In the genomic region with DNA sequence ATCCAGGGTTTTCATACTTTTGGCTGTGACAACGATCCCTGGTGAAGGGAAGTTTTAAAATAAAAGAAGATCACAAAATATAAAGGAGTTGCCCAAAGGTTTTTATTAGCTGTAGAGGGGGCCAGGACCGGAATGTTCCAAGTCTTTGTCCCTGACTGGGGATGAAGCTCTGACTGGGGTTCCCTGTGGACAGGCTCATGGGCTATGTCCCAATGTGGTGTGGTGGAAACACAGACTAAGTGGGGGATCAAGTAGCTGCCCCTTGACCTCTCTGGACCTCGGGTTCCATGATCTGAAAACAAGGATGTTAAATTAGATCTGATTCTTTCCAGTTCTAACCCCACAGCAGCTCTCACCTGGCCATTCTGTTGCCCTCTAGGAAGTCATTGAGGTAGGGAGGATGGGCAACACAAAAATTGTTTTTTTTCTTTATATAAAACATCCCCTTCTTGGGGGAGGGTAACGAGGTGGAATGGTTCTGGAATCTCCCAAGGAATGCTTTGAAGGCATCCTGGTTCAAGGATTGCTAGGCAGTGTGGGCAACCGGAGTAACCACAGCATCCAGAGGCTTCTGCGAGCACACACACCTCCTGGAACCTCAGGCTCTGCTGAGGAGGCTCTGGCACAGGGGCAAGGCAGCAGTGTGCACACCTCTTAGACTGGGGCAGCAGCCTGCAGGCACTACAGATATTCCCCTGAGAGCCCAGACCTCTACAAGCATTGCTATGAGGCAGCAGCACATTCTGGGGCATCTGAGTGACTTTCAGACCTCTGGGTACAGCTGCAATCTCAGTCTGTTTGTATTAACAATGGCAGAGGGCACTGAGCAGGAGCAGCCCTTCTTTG, we compare ENCODE assay signal across 11 cellular contexts. TPM values are rescaled to one million over a fixed set of nuclear protein-coding genes. Genes with fewer than 3 reads are reported as not detected.
A peak's percentile ranks its signal among the peaks of the same experiment; 100 is the strongest.
DNase-seq lines count a peak whose midpoint lies in the region; ATAC-seq and TF ChIP-seq lines count a peak whose summit lies in the region.
"Had no signal": no experiment of that assay in that cellular context is flagged by ENCODE, and none has a peak within 500 bp of the region (broad histone marks: within the 10 kb centered on the region; RNA-seq: fewer than 3 reads in every experiment).

No MANE protein-coding gene starts in this region.

- no peak overlapping the region for H3K4me3 Mint-ChIP-seq in endodermal cell

- no peak overlapping the region for H3K4me3 ChIP-seq in heart right ventricle
- no peak overlapping the region for H3K4me3 ChIP-seq in endodermal cell (ENCODE audit: low read length)
- H3K4me3 ChIP-seq in parathyroid adenoma (ENCODE audit: low read depth, low read length): no peak overlapping the region
- H3K4me3 ChIP-seq in upper lobe of right lung: no peak overlapping the region

- intact Hi-C loops in heart right ventricle (cut with DNase I) (loop anchor here in 7 of 10 donors (2.0 to 10.0 kb wide), 6 partner anchors 51 to 296 kb away; a partner anchor contains a TSS), left ventricle myocardium superior (cut with micrococcal nuclease) (no loop called here), upper lobe of right lung (cut with DNase I) (no loop called here)

- H3K4me2 ChIP-seq in parathyroid adenoma (ENCODE audit: low read length): no peak overlapping the region

- H3K9me3 ChIP-seq in heart right ventricle: peaks cover 0 to 26% (median 8%) of the 10 kb centered on the region in 11 donors
- H3K9me3 ChIP-seq in endodermal cell (ENCODE audit: control insufficient read depth, low read length): peaks cover 31% of the 10 kb centered on the region
- H3K9me3 ChIP-seq in parathyroid adenoma (ENCODE audit: control insufficient read depth, low read length): no peaks in the 10 kb centered on the region
- peaks cover 4% of the 10 kb centered on the region for H3K9me3 ChIP-seq in upper lobe of right lung

- no peak for TF ChIP-seq CTCF in heart right ventricle (IDR thresholded peaks at IDR 0.05)
- TF ChIP-seq CTCF in endodermal cell (conservative IDR thresholded peaks at IDR 0.05): no peak
- no peak for TF ChIP-seq CTCF in parathyroid adenoma (IDR thresholded peaks at IDR 0.05)
- no peak for TF ChIP-seq CTCF in upper lobe of right lung (IDR thresholded peaks at IDR 0.05)

- peaks cover 21% of the 10 kb centered on the region for H3K4me1 Mint-ChIP-seq in endodermal cell

- DNase-seq in heart right ventricle: no peak
- DNase-seq in left ventricle myocardium superior: no peak
- DNase-seq in endodermal cell: peak; percentile 37
- no peak for DNase-seq in upper lobe of right lung
- DNase-seq in AG20443 (ENCODE audit: low spot score): no peak
- DNase-seq in NCI-H146 treated with DMSO at 0.1 percent for 48 hours (lab: John Stamatoyannopoulos, UW; ENCODE audit: unreplicated experiment): no peak
- no peak for DNase-seq in dermis blood vessel endothelial cell
- DNase-seq: activated CD4-positive, alpha-beta T cell treated with anti-CD3 and anti-CD28 coated beads for 48 hours; SW 1271 had no signal

- H3K9me3 Mint-ChIP-seq in endodermal cell: peaks cover 29% of the 10 kb centered on the region

- H3K4me1 ChIP-seq in heart right ventricle (peaks cover 16 to 32% (median 24%) of the 10 kb centered on the region in 9 donors), endodermal cell (ENCODE audit: control insufficient read depth, insufficient read depth, low read length) (peaks cover 10% of the 10 kb centered on the region), parathyroid adenoma (peaks cover 14% of the 10 kb centered on the region), upper lobe of right lung (peaks cover 14% of the 10 kb centered on the region)

- no peaks in the 10 kb centered on the region for H3K79me2 ChIP-seq in parathyroid adenoma

- WGBS in heart right ventricle, 2 donors: 89 to 93% methylated on average over 6 of the region's 6 CpGs
- 95 to 100% methylated on average over 3 to 6 of the region's 6 CpGs for WGBS in endodermal cell (ENCODE audit: insufficient coverage in 1 of 2, insufficient read length in 1 of 2), 2 experiments

- H3K36me3 Mint-ChIP-seq in endodermal cell (ENCODE audit: low read depth): peaks cover 42% of the 10 kb centered on the region

- H2AFZ ChIP-seq in parathyroid adenoma: no peak overlapping the region

- no peaks in the 10 kb centered on the region for H3K27me3 Mint-ChIP-seq in endodermal cell (ENCODE audit: insufficient read depth)

- H3K27ac ChIP-seq in heart right ventricle: peak overlapping the region; percentile 85 to 93 (median 90)
- no peak overlapping the region for H3K27ac ChIP-seq in endodermal cell (ENCODE audit: low read depth, low read length)
- peak overlapping the region; percentile 78 for H3K27ac ChIP-seq in parathyroid adenoma
- peak overlapping the region; percentile 70 for H3K27ac ChIP-seq in upper lobe of right lung

- H3K36me3 ChIP-seq in heart right ventricle (peaks cover 0 to 29% (median 12%) of the 10 kb centered on the region in 9 donors), endodermal cell (ENCODE audit: control insufficient read depth, insufficient read depth, low read length) (peaks cover 32% of the 10 kb centered on the region), parathyroid adenoma (ENCODE audit: control insufficient read depth, insufficient read depth, low read length) (no peaks in the 10 kb centered on the region), upper lobe of right lung (peaks cover 19% of the 10 kb centered on the region)

- peak overlapping the region; percentile 40 for H3K27ac Mint-ChIP-seq in endodermal cell
- H3K27ac Mint-ChIP-seq: activated T-helper 2 cell treated with anti-CD3 and anti-CD28 coated beads, Interferon-gamma antibody, Interleukin-2, Interleukin-4, amounts not matched to agents 10 μg/mL and 5 μg/mL and 100 μg/mL, durations not matched to agents 14 hours and 24 hours and 36 hours had no signal

- ATAC-seq in heart right ventricle (no peak), left ventricle myocardium superior (no peak), upper lobe of right lung (no peak)

- H3K9ac ChIP-seq in endodermal cell (ENCODE audit: extremely low read depth, low read length, poor library complexity, severe bottlenecking) (no peak overlapping the region), parathyroid adenoma (no peak overlapping the region)

- no peaks in the 10 kb centered on the region for H3K27me3 ChIP-seq in heart right ventricle
- H3K27me3 ChIP-seq in endodermal cell (ENCODE audit: control insufficient read depth, insufficient read depth, low read length, poor library complexity, severe bottlenecking): no peaks in the 10 kb centered on the region
- no peaks in the 10 kb centered on the region for H3K27me3 ChIP-seq in parathyroid adenoma (ENCODE audit: control insufficient read depth, insufficient read depth, low read length)
- no peaks in the 10 kb centered on the region for H3K27me3 ChIP-seq in upper lobe of right lung

RNA-seq across cellular contexts. Expression of a gene that starts 21.4 kb away (rescaled TPM):
- total RNA-seq in heart right ventricle (under 1 TPM in 2 of 10 donors, not detected in 8; 0.15 to 0.72 TPM), left ventricle myocardium superior (not detected), endodermal cell (1 to 10 TPM; 2.3 to 4.4 TPM), upper lobe of right lung (not detected), dermis blood vessel endothelial cell (not detected in 2 replicates)
- polyA plus RNA-seq in heart right ventricle: under 1 TPM; 0.07 to 0.29 TPM
- polyA plus RNA-seq in endodermal cell (2013, experiment 1 of 2): 0.61 TPM
- polyA plus RNA-seq in endodermal cell (2013, experiment 2 of 2): not detected
- total RNA-seq: activated T-helper 2 cell treated with anti-CD3 and anti-CD28 coated beads, Interferon-gamma antibody, Interleukin-2, Interleukin-4, amounts not matched to agents 10 μg/mL and 5 μg/mL and 100 μg/mL, durations not matched to agents 14 hours and 24 hours and 36 hours had no signal

RNA-seq across cellular contexts. Expression of a gene that starts 51.5 kb away (rescaled TPM):
- under 1 TPM in 7 of 10 donors, not detected in 3; 0.15 to 0.52 (median 0.33) TPM for total RNA-seq in heart right ventricle
- polyA plus RNA-seq in heart right ventricle: under 1 TPM; 0.17 to 0.22 TPM
- total RNA-seq in left ventricle myocardium superior: 0.37 TPM
- total RNA-seq in endodermal cell: 10 to 100 TPM; 83.3 to 94.2 TPM
- 19.3 TPM for polyA plus RNA-seq in endodermal cell (2013, experiment 1 of 2)
- 21.2 TPM for polyA plus RNA-seq in endodermal cell (2013, experiment 2 of 2)
- total RNA-seq in upper lobe of right lung: 1.3 TPM
- not detected in 2 replicates for total RNA-seq in dermis blood vessel endothelial cell
- total RNA-seq: activated T-helper 2 cell treated with anti-CD3 and anti-CD28 coated beads, Interferon-gamma antibody, Interleukin-2, Interleukin-4, amounts not matched to agents 10 μg/mL and 5 μg/mL and 100 μg/mL, durations not matched to agents 14 hours and 24 hours and 36 hours had no signal

RNA-seq across cellular contexts. Expression of a gene that starts 58.4 kb away (rescaled TPM):
- 100 to 1,000 TPM in 8 of 10 donors, 10 to 100 TPM in 2; 87.0 to 166 (median 104) TPM for total RNA-seq in heart right ventricle
- polyA plus RNA-seq in heart right ventricle: 100 to 1,000 TPM in 1 of 2 donors, 10 to 100 TPM in 1; 56.0 to 174 TPM
- 116 TPM for total RNA-seq in left ventricle myocardium superior
- 100 to 1,000 TPM; 108 to 113 TPM for total RNA-seq in endodermal cell
- 119 TPM for polyA plus RNA-seq in endodermal cell (2013, experiment 1 of 2)
- 115 TPM for polyA plus RNA-seq in endodermal cell (2013, experiment 2 of 2)
- total RNA-seq in upper lobe of right lung: 103 TPM
- 71.0 and 73.0 TPM in 2 replicates for total RNA-seq in dermis blood vessel endothelial cell

Comparison
In these comparisons a context has a peak if more than half of its experiments do, and no peak if none do; other contexts are left out.
1. intact Hi-C loops: an anchor here in heart right ventricle (2.0 to 10.0 kb wide); none called in left ventricle myocardium superior and upper lobe of right lung.
2. RNA of a gene that starts 51.5 kb away (total RNA-seq): 83.3 to 94.2 TPM in endodermal cell; 1.3 TPM in upper lobe of right lung (single experiment), 0.37 TPM in left ventricle myocardium superior (single experiment), 0.15 to 0.52 TPM in heart right ventricle and not detected in dermis blood vessel endothelial cell; every median in the first group is over 10 times any median in the second.